In genomic region chr16:35746281-35746962, GRCh38 we compare ENCODE assay signal across 24 cellular contexts.
"Had no signal": no experiment of that assay in that cellular context is flagged by ENCODE, and none has a peak within 500 bp of the region (broad histone marks: within the 10 kb centered on the region; RNA-seq: fewer than 3 reads in every experiment).

No MANE protein-coding gene starts in this region.

- H3K4me3 Mint-ChIP-seq: mesothelial cell of epicardium, natural killer cell, type B pancreatic cell had no signal

- H3K4me3 ChIP-seq: dorsolateral prefrontal cortex, gastrocnemius medialis, hepatocyte, smooth muscle cell, testis, tibial artery had no signal

- H3K27ac ChIP-seq: dorsolateral prefrontal cortex, gastrocnemius medialis, hepatocyte, parathyroid adenoma, testis, tibial artery had no signal

- H3K27me3 Mint-ChIP-seq: progenitor cell of endocrine pancreas, type B pancreatic cell had no signal

- H3K36me3 Mint-ChIP-seq: type B pancreatic cell had no signal

- H3K27ac Mint-ChIP-seq: mesothelial cell of epicardium, natural killer cell, progenitor cell of endocrine pancreas, type B pancreatic cell had no signal

- DNase-seq: cerebellar nuclear complex; effector CD4-positive, alpha-beta T cell; foreskin fibroblast; gastrocnemius medialis; mesenchymal stem cell; natural killer cell; occipital lobe; stimulated activated CD4-positive, alpha-beta T cell treated with anti-CD3 and anti-CD28 coated beads, Interleukin-12 subunit alpha, Interleukin-12 subunit beta, amount 100 ng/mL, for 4 hours; stimulated activated CD4-positive, alpha-beta T cell treated with anti-CD3 and anti-CD28 coated beads, Interleukin-1b, Interleukin-23, amount 100 ng/mL, for 48 hours; stimulated activated CD4-positive, alpha-beta T cell treated with anti-CD3 and anti-CD28 coated beads, Interleukin-4, amount 100 ng/mL, for 1 hour; stimulated activated CD8-positive, alpha-beta memory T cell treated with anti-CD3 and anti-CD28 coated beads, Interleukin-4, amount 100 ng/mL, for 48 hours; stimulated activated naive CD4-positive, alpha-beta T cell; substantia nigra; testis; tibial artery had no signal

- H3K4me1 Mint-ChIP-seq: mesothelial cell of epicardium, natural killer cell had no signal

- H3K27me3 ChIP-seq: gastrocnemius medialis, hepatocyte, testis, tibial artery had no signal

- H3K9me3 ChIP-seq: gastrocnemius medialis, testis had no signal

- H3K36me3 ChIP-seq: gastrocnemius medialis, tibial artery had no signal

- H3K4me1 ChIP-seq: gastrocnemius medialis, parathyroid adenoma, testis, tibial artery had no signal

- ATAC-seq: gastrocnemius medialis, left lobe of liver, natural killer cell, sciatic nerve had no signal
